1 cellular context compared by ENCODE assay signal in genomic region chr3:170778240-170779217, GRCh38.
TF ChIP-seq lines count a peak whose summit lies in the region.

No MANE protein-coding gene starts in this region.

TF ChIP-seq in K562, 482 proteins besides CTCF, POLR2A, EP300 and RAD21 (continued from another document and continues in another):
- TF ChIP-seq RREB1 (CRISPR knock-in tag; IDR thresholded peaks at IDR 0.05) = peak; percentile 80; the same call in 1 of the 2 replicates
- peak; percentile 93 for TF ChIP-seq ZNF766 (CRISPR knock-in tag; conservative IDR thresholded peaks at IDR 0.05)
- peak; percentile 94 for TF ChIP-seq SOX6 (IDR thresholded peaks at IDR 0.05)
- no peak for TF ChIP-seq POU5F1 (IDR thresholded peaks at IDR 0.05; ENCODE audit: borderline replicate concordance, low read depth, low read length, partially characterized antibody)
- TF ChIP-seq ZNF184 (CRISPR knock-in tag; IDR thresholded peaks at IDR 0.05) = no peak
- TF ChIP-seq IFI16 (CRISPR knock-in tag; IDR thresholded peaks at IDR 0.05) = no peak
- 0 out of 2 replicates have a peak, but pooled peaks have one; percentile 49 for TF ChIP-seq FOXO4 (CRISPR knock-in tag; IDR thresholded peaks at IDR 0.05)
- peak; percentile 78; the same call in 1 of the 2 replicates for TF ChIP-seq PML (IDR thresholded peaks at IDR 0.05; ENCODE audit: low read length)
- peak; percentile 84 for TF ChIP-seq KLF16 (IDR thresholded peaks at IDR 0.05)
- peak; percentile 64; the same call in 1 of the 2 replicates for TF ChIP-seq NCOA6 (IDR thresholded peaks at IDR 0.05)
- no peak for TF ChIP-seq SREBF1 (IDR thresholded peaks at IDR 0.05; ENCODE audit: borderline replicate concordance, low read depth, low read length)
- TF ChIP-seq CBX2 (IDR thresholded peaks at IDR 0.05; ENCODE audit: insufficient read depth, low read length, poor library complexity, severe bottlenecking) = no peak
- TF ChIP-seq SMC3 (conservative IDR thresholded peaks at IDR 0.05; ENCODE audit: insufficient read depth, low read depth, low read length) = no peak
- peak; percentile 91 for TF ChIP-seq DMBX1 (CRISPR knock-in tag; IDR thresholded peaks at IDR 0.05; ENCODE audit: borderline replicate concordance)
- TF ChIP-seq ZNF224 (CRISPR knock-in tag; IDR thresholded peaks at IDR 0.05) = no peak
- TF ChIP-seq ZNF134 (CRISPR knock-in tag; conservative IDR thresholded peaks at IDR 0.05) = 0 out of 2 replicates have a peak, but pooled peaks have one; percentile 24
- TF ChIP-seq STAT5A (IDR thresholded peaks at IDR 0.05; ENCODE audit: borderline replicate concordance, low read length) = peak; percentile 97
- peak; percentile 8; the same call in 1 of the 2 replicates for TF ChIP-seq ADNP (tag; IDR thresholded peaks at IDR 0.05)
- no peak for TF ChIP-seq SMARCB1 (IDR thresholded peaks at IDR 0.05; ENCODE audit: insufficient read length, low read depth)
- TF ChIP-seq AFF1 (IDR thresholded peaks at IDR 0.05; ENCODE audit: low read depth in 1 of 2, partially characterized antibody in 2 of 2) = peak; percentile 5 to 73
- peak; percentile 63; the same call in 1 of the 2 replicates for TF ChIP-seq KLF6 (CRISPR knock-in tag; IDR thresholded peaks at IDR 0.05; ENCODE audit: borderline replicate concordance)
- TF ChIP-seq NR2C2 (CRISPR knock-in tag; IDR thresholded peaks at IDR 0.05) = no peak
- peak; percentile 73 for TF ChIP-seq NR2C2 (tag; IDR thresholded peaks at IDR 0.05)
- TF ChIP-seq HDAC1 (IDR thresholded peaks at IDR 0.05) = peak; percentile 71 to 80; a peak in 3 of 4 replicates
- TF ChIP-seq SMAD4 (CRISPR knock-in tag; conservative IDR thresholded peaks at IDR 0.05) = peak; percentile 99
- TF ChIP-seq, protein P1, sequence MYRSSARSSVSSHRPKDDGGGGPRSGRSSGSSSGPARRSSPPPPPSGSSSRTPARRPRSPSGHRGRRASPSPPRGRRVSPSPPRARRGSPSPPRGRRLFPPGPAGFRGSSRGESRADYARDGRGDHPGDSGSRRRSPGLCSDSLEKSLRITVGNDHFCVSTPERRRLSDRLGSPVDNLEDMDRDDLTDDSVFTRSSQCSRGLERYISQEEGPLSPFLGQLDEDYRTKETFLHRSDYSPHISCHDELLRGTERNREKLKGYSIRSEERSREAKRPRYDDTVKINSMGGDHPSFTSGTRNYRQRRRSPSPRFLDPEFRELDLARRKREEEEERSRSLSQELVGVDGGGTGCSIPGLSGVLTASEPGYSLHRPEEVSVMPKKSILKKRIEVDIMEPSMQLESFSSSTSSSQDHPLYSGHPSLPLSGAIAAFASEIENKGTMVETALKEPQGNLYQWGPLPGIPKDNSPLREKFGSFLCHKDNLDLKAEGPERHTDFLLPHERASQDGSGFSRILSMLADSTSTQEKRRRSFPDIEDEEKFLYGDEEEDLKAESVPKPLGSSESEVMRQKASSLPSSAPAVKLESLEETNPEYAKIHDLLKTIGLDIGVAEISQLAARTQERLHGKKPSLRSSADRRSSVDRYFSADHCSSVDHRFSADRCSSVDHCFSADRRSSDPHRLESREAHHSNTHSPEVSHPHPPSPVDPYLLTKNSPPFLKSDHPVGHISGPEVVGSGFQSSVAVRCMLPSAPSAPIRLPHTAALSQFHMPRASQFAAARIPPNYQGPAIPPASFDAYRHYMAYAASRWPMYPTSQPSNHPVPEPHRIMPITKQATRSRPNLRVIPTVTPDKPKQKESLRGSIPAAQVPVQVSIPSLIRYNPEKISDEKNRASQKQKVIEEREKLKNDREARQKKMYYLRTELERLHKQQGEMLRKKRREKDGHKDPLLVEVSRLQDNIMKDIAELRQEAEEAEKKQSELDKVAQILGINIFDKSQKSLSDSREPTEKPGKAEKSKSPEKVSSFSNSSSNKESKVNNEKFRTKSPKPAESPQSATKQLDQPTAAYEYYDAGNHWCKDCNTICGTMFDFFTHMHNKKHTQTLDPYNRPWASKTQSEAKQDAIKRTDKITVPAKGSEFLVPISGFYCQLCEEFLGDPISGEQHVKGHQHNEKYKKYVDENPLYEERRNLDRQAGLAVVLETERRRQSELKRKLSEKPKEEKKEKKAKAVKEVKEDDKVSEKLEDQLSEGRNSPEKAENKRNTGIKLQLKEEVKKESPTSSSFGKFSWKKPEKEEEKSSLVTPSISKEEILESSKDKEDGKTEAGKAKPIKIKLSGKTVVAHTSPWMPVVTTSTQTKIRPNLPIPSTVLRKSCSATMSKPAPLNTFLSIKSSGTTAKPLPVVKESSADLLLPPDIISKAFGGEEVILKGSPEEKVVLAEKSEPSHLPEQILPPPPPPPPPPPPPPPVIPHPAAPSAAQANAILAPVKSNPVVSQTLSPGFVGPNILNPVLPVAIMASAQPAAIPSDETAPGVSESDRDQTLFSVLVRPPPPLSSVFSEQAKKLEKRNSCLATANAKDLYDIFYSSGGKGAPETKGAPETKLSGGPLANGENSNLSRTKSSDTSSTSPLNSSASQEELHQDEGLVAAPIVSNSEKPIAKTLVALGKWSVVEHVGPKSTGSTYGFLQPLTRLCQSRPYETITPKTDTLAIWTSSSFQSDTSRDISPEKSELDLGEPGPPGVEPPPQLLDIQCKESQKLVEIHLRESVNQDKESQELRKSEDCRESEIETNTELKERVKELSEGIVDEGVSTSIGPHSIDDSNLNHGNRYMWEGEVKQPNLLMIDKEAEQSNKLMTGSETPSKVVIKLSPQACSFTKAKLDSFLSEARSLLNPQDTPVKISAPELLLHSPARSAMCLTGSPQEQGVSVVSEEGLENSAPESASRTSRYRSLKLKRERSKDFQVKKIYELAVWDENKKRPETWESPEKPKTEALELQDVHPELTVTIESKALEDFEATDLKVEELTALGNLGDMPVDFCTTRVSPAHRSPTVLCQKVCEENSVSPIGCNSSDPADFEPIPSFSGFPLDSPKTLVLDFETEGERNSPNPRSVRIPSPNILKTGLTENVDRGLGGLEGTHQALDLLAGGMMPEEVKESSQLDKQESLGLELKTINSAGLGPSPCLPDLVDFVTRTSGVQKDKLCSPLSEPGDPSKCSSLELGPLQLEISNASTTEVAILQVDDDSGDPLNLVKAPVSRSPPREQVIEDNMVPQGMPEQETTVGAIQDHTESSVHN (IDR thresholded peaks at IDR 0.05; ENCODE audit: borderline replicate concordance in 1 of 2, low read depth in 1 of 2) = 0 out of 4 replicates have a peak, but pooled peaks of 1 of the 2 experiments have one; percentile 33
- peak; percentile 59 to 92; a peak in 3 of 4 replicates for TF ChIP-seq RCOR1 (IDR thresholded peaks at IDR 0.05; ENCODE audit: borderline replicate concordance in 1 of 2, low read depth in 2 of 2, low read length in 2 of 2)
